14 cellular contexts compared by ENCODE assay signal in the genomic region with DNA sequence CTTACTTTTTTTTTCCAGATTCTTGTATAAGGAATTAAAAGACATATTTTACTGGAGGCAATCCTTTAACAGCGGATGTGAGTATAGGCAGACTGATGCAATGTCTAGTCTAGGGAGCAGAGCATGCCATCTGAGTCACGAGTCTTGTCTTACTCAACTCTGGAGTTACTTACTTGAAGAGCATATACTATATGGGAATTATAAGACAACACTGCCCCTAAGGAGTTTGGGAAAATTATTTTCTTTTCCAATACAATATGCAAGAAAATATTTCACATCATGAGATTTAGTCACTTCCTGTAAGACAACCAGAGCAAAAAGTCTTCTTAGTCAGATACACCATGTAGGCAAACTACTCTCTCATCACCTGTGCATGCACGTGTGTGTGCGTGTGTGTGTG.
DNase-seq lines count a peak whose midpoint lies in the region; ATAC-seq and TF ChIP-seq lines count a peak whose summit lies in the region.
"Had no signal": no experiment of that assay in that cellular context is flagged by ENCODE, and none has a peak within 500 bp of the region (broad histone marks: within the 10 kb centered on the region; RNA-seq: fewer than 3 reads in every experiment).

No MANE protein-coding gene starts in this region.

- H3K4me3 Mint-ChIP-seq in Calu3 (ENCODE audit: low read depth, unreplicated experiment), result no peak overlapping the region
- no peak overlapping the region for H3K4me3 Mint-ChIP-seq in chondrocyte (ENCODE audit: unreplicated experiment)
- no peak overlapping the region for H3K4me3 Mint-ChIP-seq in endodermal cell
- H3K4me3 Mint-ChIP-seq in immature natural killer cell, result no peak overlapping the region
- H3K4me3 Mint-ChIP-seq: activated CD8-positive, alpha-beta T cell treated with anti-CD3 and anti-CD28 coated beads, Interleukin-2, amount 10 ng/mL, durations not matched to agents 7 days and 5 days; activated naive CD4-positive, alpha-beta T cell treated with anti-CD3 and anti-CD28 coated beads, Interleukin-2, amount 50 U/mL, for 24 hours; stimulated activated effector memory CD8-positive, alpha-beta T cell treated with anti-CD3 and anti-CD28 coated beads, Interleukin-12 subunit alpha, Interleukin-12 subunit beta, amount 100 ng/mL, for 72 hours had no signal

- 78% methylated on average over 2 of the region's 4 CpGs; no CpG with 5 or more reads in 1 of the 2 experiments for WGBS in endodermal cell (ENCODE audit: insufficient coverage in 1 of 2, insufficient read length in 1 of 2), 2 experiments

- H3K4me3 ChIP-seq in endodermal cell (ENCODE audit: low read length) (no peak overlapping the region), lower lobe of right lung (no peak overlapping the region)
- H3K4me3 ChIP-seq: pancreas had no signal

- H3K27me3 ChIP-seq in endodermal cell (ENCODE audit: control insufficient read depth, insufficient read depth, low read length, poor library complexity, severe bottlenecking) (no peaks in the 10 kb centered on the region), lower lobe of right lung (ENCODE audit: low read depth) (no peaks in the 10 kb centered on the region)

- H3K4me1 ChIP-seq in endodermal cell (ENCODE audit: control insufficient read depth, insufficient read depth, low read length), result no peaks in the 10 kb centered on the region
- no peaks in the 10 kb centered on the region for H3K4me1 ChIP-seq in lower lobe of right lung
- H3K4me1 ChIP-seq: pancreas had no signal

- H3K9me3 ChIP-seq in endodermal cell (ENCODE audit: control insufficient read depth, low read length), result no peaks in the 10 kb centered on the region
- H3K9me3 ChIP-seq in lower lobe of right lung, result no peaks in the 10 kb centered on the region
- H3K9me3 ChIP-seq: pancreas had no signal

- H3K9ac ChIP-seq in endodermal cell (ENCODE audit: extremely low read depth, low read length, poor library complexity, severe bottlenecking), result no peak overlapping the region

- H3K9me3 Mint-ChIP-seq in Calu3 (ENCODE audit: low read depth, unreplicated experiment), result no peaks in the 10 kb centered on the region
- H3K9me3 Mint-ChIP-seq in chondrocyte (ENCODE audit: low read depth), result peaks cover 10% of the 10 kb centered on the region
- H3K9me3 Mint-ChIP-seq in endodermal cell, result peaks cover 40% of the 10 kb centered on the region
- H3K9me3 Mint-ChIP-seq in immature natural killer cell, result peaks cover 0 to 2% (median 0%) of the 10 kb centered on the region in 6 donors
- H3K9me3 Mint-ChIP-seq: activated naive CD4-positive, alpha-beta T cell treated with anti-CD3 and anti-CD28 coated beads, Interleukin-2, amount 50 U/mL, for 24 hours; stimulated activated effector memory CD8-positive, alpha-beta T cell treated with anti-CD3 and anti-CD28 coated beads, Interleukin-12 subunit alpha, Interleukin-12 subunit beta, amount 100 ng/mL, for 72 hours had no signal

- no peak for DNase-seq in Calu3
- DNase-seq in NCI-H460 (ENCODE audit: extremely low read depth, low read depth), result peak; percentile 39
- no peak for DNase-seq in chondrocyte (ENCODE audit: low spot score)
- peak; percentile 77 for DNase-seq in non-pigmented ciliary epithelial cell (ENCODE audit: low read depth)
- no peak for DNase-seq in endodermal cell
- no peak for DNase-seq in immature natural killer cell
- DNase-seq in HUDEP-2 (lab: John Stamatoyannopoulos, UW; ENCODE audit: unreplicated experiment in 76 of 76), result no peak
- no peak for DNase-seq in lower lobe of right lung
- DNase-seq: activated CD8-positive, alpha-beta T cell treated with anti-CD3 and anti-CD28 coated beads, Interleukin-2, amount 10 ng/mL, durations not matched to agents 7 days and 5 days; NCI-H187 treated with DMSO at 0.1 percent for 48 hours; pancreas; T-helper 2 cell had no signal

- H3K27ac ChIP-seq in endodermal cell (ENCODE audit: low read depth, low read length) (no peak overlapping the region), lower lobe of right lung (no peak overlapping the region)
- H3K27ac ChIP-seq: pancreas had no signal

- H3K27me3 Mint-ChIP-seq in Calu3 (ENCODE audit: unreplicated experiment), result no peaks in the 10 kb centered on the region
- no peaks in the 10 kb centered on the region for H3K27me3 Mint-ChIP-seq in chondrocyte (ENCODE audit: low read depth)
- H3K27me3 Mint-ChIP-seq in endodermal cell (ENCODE audit: insufficient read depth), result no peaks in the 10 kb centered on the region
- H3K27me3 Mint-ChIP-seq in immature natural killer cell (ENCODE audit: low read depth in 3 of 3), result peaks cover 0 to 3% (median 0%) of the 10 kb centered on the region in 3 donors
- H3K27me3 Mint-ChIP-seq: activated naive CD4-positive, alpha-beta T cell treated with anti-CD3 and anti-CD28 coated beads, Interleukin-2, amount 50 U/mL, for 24 hours had no signal

- H3K27ac Mint-ChIP-seq in Calu3 (ENCODE audit: unreplicated experiment) (peak overlapping the region; percentile 74), chondrocyte (ENCODE audit: unreplicated experiment) (peak overlapping the region; percentile 78), endodermal cell (no peak overlapping the region), immature natural killer cell (no peak overlapping the region)
- H3K27ac Mint-ChIP-seq: activated CD8-positive, alpha-beta T cell treated with anti-CD3 and anti-CD28 coated beads, Interleukin-2, amount 10 ng/mL, durations not matched to agents 7 days and 5 days; stimulated activated effector memory CD8-positive, alpha-beta T cell treated with anti-CD3 and anti-CD28 coated beads, Interleukin-12 subunit alpha, Interleukin-12 subunit beta, amount 100 ng/mL, for 72 hours had no signal

- no peaks in the 10 kb centered on the region for H3K36me3 ChIP-seq in endodermal cell (ENCODE audit: control insufficient read depth, insufficient read depth, low read length)
- no peaks in the 10 kb centered on the region for H3K36me3 ChIP-seq in lower lobe of right lung
- H3K36me3 ChIP-seq: pancreas had no signal

- ATAC-seq in lower lobe of right lung, result no peak
- ATAC-seq: activated CD8-positive, alpha-beta T cell treated with anti-CD3 and anti-CD28 coated beads, Interleukin-2, amount 10 ng/mL, durations not matched to agents 7 days and 5 days; pancreas; stimulated activated effector memory CD8-positive, alpha-beta T cell treated with anti-CD3 and anti-CD28 coated beads, Interleukin-12 subunit alpha, Interleukin-12 subunit beta, amount 100 ng/mL, for 72 hours had no signal

- H3K36me3 Mint-ChIP-seq in Calu3 (ENCODE audit: insufficient read depth, unreplicated experiment) (no peaks in the 10 kb centered on the region), chondrocyte (ENCODE audit: low read depth) (no peaks in the 10 kb centered on the region), endodermal cell (ENCODE audit: low read depth) (no peaks in the 10 kb centered on the region), immature natural killer cell (no peaks in the 10 kb centered on the region)
- H3K36me3 Mint-ChIP-seq: activated naive CD4-positive, alpha-beta T cell treated with anti-CD3 and anti-CD28 coated beads, Interleukin-2, amount 50 U/mL, for 24 hours; stimulated activated effector memory CD8-positive, alpha-beta T cell treated with anti-CD3 and anti-CD28 coated beads, Interleukin-12 subunit alpha, Interleukin-12 subunit beta, amount 100 ng/mL, for 72 hours had no signal

- BruUV-seq in Calu3 (replicated peaks; lab: Mats Ljungman, UMichigan), result no TSS peak

- peaks cover 12% of the 10 kb centered on the region for H3K4me1 Mint-ChIP-seq in Calu3 (ENCODE audit: low read depth, unreplicated experiment)
- H3K4me1 Mint-ChIP-seq in chondrocyte (ENCODE audit: low read depth), result peaks cover 44% of the 10 kb centered on the region
- H3K4me1 Mint-ChIP-seq in endodermal cell, result no peaks in the 10 kb centered on the region
- H3K4me1 Mint-ChIP-seq in immature natural killer cell, result no peaks in the 10 kb centered on the region
- H3K4me1 Mint-ChIP-seq: activated naive CD4-positive, alpha-beta T cell treated with anti-CD3 and anti-CD28 coated beads, Interleukin-2, amount 50 U/mL, for 24 hours; stimulated activated effector memory CD8-positive, alpha-beta T cell treated with anti-CD3 and anti-CD28 coated beads, Interleukin-12 subunit alpha, Interleukin-12 subunit beta, amount 100 ng/mL, for 72 hours had no signal

- no peak for TF ChIP-seq CTCF in Calu3 (IDR thresholded peaks at IDR 0.05; ENCODE audit: unreplicated experiment)
- peak; percentile 65 for TF ChIP-seq CTCF in chondrocyte (IDR thresholded peaks at IDR 0.05)
- no peak for TF ChIP-seq CTCF in endodermal cell (conservative IDR thresholded peaks at IDR 0.05)
- no peak for TF ChIP-seq CTCF in lower lobe of right lung (IDR thresholded peaks at IDR 0.05)

- CTCF ChIA-PET in Calu3 (lab: Charles Lee), result no interaction called here

- intact Hi-C loops in Calu3 (cut with micrococcal nuclease; ENCODE audit: unreplicated experiment) (loop anchor here (5.0 kb wide), 1 partner anchor 102 kb away; no protein-coding TSS in a partner anchor), lower lobe of right lung (cut with DNase I) (no loop called here)

Comparison
In these comparisons a context has a peak if more than half of its experiments do, and no peak if none do; other contexts are left out.
1. DNase-seq: peak in NCI-H460 (single experiment) and non-pigmented ciliary epithelial cell (single experiment); none in Calu3 (single experiment), chondrocyte (single experiment), endodermal cell (single experiment), immature natural killer cell (0 of 3), HUDEP-2 (0 of 76) and lower lobe of right lung (single experiment).
2. H3K27ac Mint-ChIP-seq: peak in Calu3 (single experiment) and chondrocyte (single experiment); none in endodermal cell (single experiment) and immature natural killer cell (0 of 6).